In genomic region chr18:47936975-47937374, GRCh38 we compare ENCODE assay signal across 27 cellular contexts. TPM values are rescaled to one million over a fixed set of nuclear protein-coding genes. Genes with fewer than 3 reads are reported as not detected.
A peak's percentile ranks its signal among the peaks of the same experiment; 100 is the strongest.
DNase-seq lines count a peak whose midpoint lies in the region; ATAC-seq and TF ChIP-seq lines count a peak whose summit lies in the region.
"Had no signal": no experiment of that assay in that cellular context is flagged by ENCODE, and none has a peak within 500 bp of the region (broad histone marks: within the 10 kb centered on the region; RNA-seq: fewer than 3 reads in every experiment).

No MANE protein-coding gene starts in this region.

- ATAC-seq in GM21423 (IDR thresholded peaks at IDR 0.05; ENCODE audit: unreplicated experiment) (peak; percentile 66), SK-N-SH treated with all-trans-retinoic acid at 6 μM for 48 hours (no peak)
- ATAC-seq: activated T-cell treated with anti-CD3 and anti-CD28 coated beads, Interleukin-2, amount 50 U/mL, for 72 hours; CD8-positive, alpha-beta T cell; GM23338; left cardiac atrium; Panc1 had no signal

- DNase-seq in MV-4-11 (lab: John Stamatoyannopoulos, UW), result peak; percentile 94
- DNase-seq in T-helper 2 cell treated with Interferon-gamma antibody and Interleukin-4, amounts not matched to agents 5 μg/mL and 100 μg/mL, for 36 hours (ENCODE audit: low spot score), result no peak
- DNase-seq in 8988T, result no peak
- DNase-seq in A673 (ENCODE audit: low spot score), result no peak
- no peak for DNase-seq in NK-92 treated with Interleukin-12 subunit alpha and Interleukin-12 subunit beta, amount 100 ng/mL, for 24 hours (lab: John Stamatoyannopoulos, UW)
- DNase-seq: activated T-cell treated with anti-CD3 and anti-CD28 coated beads, Interleukin-2, amount 50 U/mL, for 72 hours; CD8-positive, alpha-beta T cell; dorsolateral prefrontal cortex; head of caudate nucleus; left cardiac atrium; mesenchymal stem cell; naive B cell; NCI-H1694; NCI-H2171 treated with DMSO at 0.1 percent for 48 hours; NCI-H526; occipital lobe; stimulated activated CD4-positive, alpha-beta T cell treated with anti-CD3 and anti-CD28 coated beads, Interleukin-2, amount 100 ng/mL, for 48 hours; stimulated activated naive CD4-positive, alpha-beta T cell treated with Interleukin-2 at 50 U/mL for 16 hours; T1000 had no signal

- POLR2A ChIA-PET in A673 (lab: Charles Lee; ENCODE audit: low non-redundant PET), result no interaction called here

- H3K4me1 ChIP-seq in BLaER1 treated with 17β-estradiol and CSF1 and Interleukin-3, amounts not matched to agents 10 nM and 100 nM, result peaks cover 27 to 72% (median 57%) of the 10 kb centered on the region in 10 experiments
- H3K4me1 ChIP-seq in A673 (ENCODE audit: insufficient read depth, low read length, poor library complexity, severe bottlenecking), result no peaks in the 10 kb centered on the region

- H3K9me3 Mint-ChIP-seq in T-helper 2 cell treated with Interferon-gamma antibody and Interleukin-4, amounts not matched to agents 5 μg/mL and 100 μg/mL, for 36 hours, result no peaks in the 10 kb centered on the region
- H3K9me3 Mint-ChIP-seq: activated naive CD4-positive, alpha-beta T cell treated with anti-CD3 and anti-CD28 coated beads, Interleukin-2, amount 50 U/mL, for 24 hours; CD8-positive, alpha-beta T cell; central memory CD8-positive, alpha-beta T cell; GM23338; naive B cell had no signal

- H3K36me3 Mint-ChIP-seq in T-helper 2 cell treated with Interferon-gamma antibody and Interleukin-4, amounts not matched to agents 5 μg/mL and 100 μg/mL, for 36 hours (ENCODE audit: low read depth), result no peaks in the 10 kb centered on the region
- H3K36me3 Mint-ChIP-seq: activated naive CD4-positive, alpha-beta T cell treated with anti-CD3 and anti-CD28 coated beads, Interleukin-2, amount 50 U/mL, for 24 hours; CD8-positive, alpha-beta T cell had no signal

- no peaks in the 10 kb centered on the region for H3K27me3 Mint-ChIP-seq in T-helper 2 cell treated with Interferon-gamma antibody and Interleukin-4, amounts not matched to agents 5 μg/mL and 100 μg/mL, for 36 hours (ENCODE audit: low read depth)
- H3K27me3 Mint-ChIP-seq: activated naive CD4-positive, alpha-beta T cell treated with anti-CD3 and anti-CD28 coated beads, Interleukin-2, amount 50 U/mL, for 24 hours; central memory CD8-positive, alpha-beta T cell had no signal

- CTCF ChIA-PET in A673 (lab: Charles Lee), result no interaction called here

- H3K27me3 ChIP-seq in BLaER1 treated with 17β-estradiol and CSF1 and Interleukin-3, amounts not matched to agents 10 nM and 100 nM, result no peaks in the 10 kb centered on the region
- no peaks in the 10 kb centered on the region for H3K27me3 ChIP-seq in A673 (replicated peaks; ENCODE audit: insufficient read depth, low read depth, low read length, poor library complexity)
- H3K27me3 ChIP-seq: dorsolateral prefrontal cortex had no signal

- H3K4me2 ChIP-seq in BLaER1 treated with 17β-estradiol and CSF1 and Interleukin-3, amounts not matched to agents 10 nM and 100 nM, result peak overlapping the region; percentile 47 to 89 (median 82)
- H3K4me2 ChIP-seq: GM23338, smooth muscle cell had no signal

- no TSS peak for BruUV-seq in A673 (replicated peaks; lab: Mats Ljungman, UMichigan)

- H3K27ac ChIP-seq in BLaER1 treated with 17β-estradiol and CSF1 and Interleukin-3, amounts not matched to agents 10 nM and 100 nM, result peak overlapping the region in 4 of 11 experiments; percentile 11 to 47 (median 16); a peak in 7 of 22 replicates
- H3K27ac ChIP-seq in A673 (ENCODE audit: low read depth, low read length, poor library complexity, severe bottlenecking), result no peak overlapping the region
- H3K27ac ChIP-seq: dorsolateral prefrontal cortex had no signal

- no peaks in the 10 kb centered on the region for H4K20me1 ChIP-seq in BLaER1 treated with 17β-estradiol and CSF1 and Interleukin-3, amounts not matched to agents 10 nM and 100 nM

- intact Hi-C loops in A673 (cut with micrococcal nuclease; ENCODE audit: unreplicated experiment), result no loop called here

- H3K4me1 Mint-ChIP-seq in T-helper 2 cell treated with Interferon-gamma antibody and Interleukin-4, amounts not matched to agents 5 μg/mL and 100 μg/mL, for 36 hours (ENCODE audit: low read depth), result peaks cover 9% of the 10 kb centered on the region

- H3K36me3 ChIP-seq in BLaER1 treated with 17β-estradiol and CSF1 and Interleukin-3, amounts not matched to agents 10 nM and 100 nM, result no peaks in the 10 kb centered on the region
- no peaks in the 10 kb centered on the region for H3K36me3 ChIP-seq in A673 (ENCODE audit: insufficient read depth, low read length, poor library complexity, severe bottlenecking)

- H3K4me3 Mint-ChIP-seq in T-helper 2 cell treated with Interferon-gamma antibody and Interleukin-4, amounts not matched to agents 5 μg/mL and 100 μg/mL, for 36 hours, result peak overlapping the region; percentile 61
- H3K4me3 Mint-ChIP-seq: activated naive CD4-positive, alpha-beta T cell treated with anti-CD3 and anti-CD28 coated beads, Interleukin-2, amount 50 U/mL, for 24 hours; activated T-cell treated with anti-CD3 and anti-CD28 coated beads, Interleukin-2, amount 50 U/mL, for 72 hours; CD8-positive, alpha-beta T cell; central memory CD8-positive, alpha-beta T cell; GM23338; naive B cell had no signal

- peak overlapping the region; percentile 24 for H3K27ac Mint-ChIP-seq in T-helper 2 cell treated with Interferon-gamma antibody and Interleukin-4, amounts not matched to agents 5 μg/mL and 100 μg/mL, for 36 hours
- H3K27ac Mint-ChIP-seq: activated naive CD4-positive, alpha-beta T cell treated with anti-CD3 and anti-CD28 coated beads, Interleukin-2, amount 50 U/mL, for 24 hours; activated T-cell treated with anti-CD3 and anti-CD28 coated beads, Interleukin-2, amount 50 U/mL, for 72 hours; CD8-positive, alpha-beta T cell; GM23338; naive B cell had no signal

- H3K9ac ChIP-seq in BLaER1 treated with 17β-estradiol and CSF1 and Interleukin-3, amounts not matched to agents 10 nM and 100 nM, result no peak overlapping the region

- no peaks in the 10 kb centered on the region; a peak in 2 of 22 replicates for H3K9me3 ChIP-seq in BLaER1 treated with 17β-estradiol and CSF1 and Interleukin-3, amounts not matched to agents 10 nM and 100 nM (replicated peaks in 1 of 11)
- H3K9me3 ChIP-seq in A673 (ENCODE audit: low read depth, low read length, poor library complexity, severe bottlenecking), result no peaks in the 10 kb centered on the region

- no peak for TF ChIP-seq CTCF in A673 (conservative IDR thresholded peaks at IDR 0.05; ENCODE audit: low read depth, low read length)

- H3K4me3 ChIP-seq in BLaER1 treated with 17β-estradiol and CSF1 and Interleukin-3, amounts not matched to agents 10 nM and 100 nM, result peak overlapping the region in 1 of 10 experiments; percentile 4; a peak in 1 of 20 replicates
- H3K4me3 ChIP-seq in A673 (ENCODE audit: low read depth, low read length, poor library complexity, severe bottlenecking), result no peak overlapping the region
- H3K4me3 ChIP-seq: dorsolateral prefrontal cortex, GM23338, smooth muscle cell had no signal

TF ChIP-seq in SK-N-SH treated with all-trans-retinoic acid at 6 μM for 48 hours, 23 proteins besides CTCF, POLR2A, EP300 and RAD21 (continues in another document):
- no peak for TF ChIP-seq CSRNP3 (CRISPR knock-in tag; IDR thresholded peaks at IDR 0.05)
- TF ChIP-seq ISL1 (CRISPR knock-in tag; IDR thresholded peaks at IDR 0.05), result no peak
- TF ChIP-seq PPARA (CRISPR knock-in tag; IDR thresholded peaks at IDR 0.05; ENCODE audit: borderline replicate concordance), result no peak
- TF ChIP-seq RARB (CRISPR knock-in tag; IDR thresholded peaks at IDR 0.05), result no peak
- no peak for TF ChIP-seq ZNF8 (CRISPR knock-in tag; IDR thresholded peaks at IDR 0.05)
- TF ChIP-seq SNAI2 (CRISPR knock-in tag; IDR thresholded peaks at IDR 0.05), result no peak
- no peak for TF ChIP-seq TCF4 (CRISPR knock-in tag; IDR thresholded peaks at IDR 0.05; ENCODE audit: borderline replicate concordance)
- no peak for TF ChIP-seq CSDC2 (CRISPR knock-in tag; IDR thresholded peaks at IDR 0.05)
- TF ChIP-seq POU6F1 (CRISPR knock-in tag; IDR thresholded peaks at IDR 0.05; ENCODE audit: borderline replicate concordance, low read depth), result no peak
- no peak for TF ChIP-seq ZNF565 (CRISPR knock-in tag; conservative IDR thresholded peaks at IDR 0.05; ENCODE audit: low read depth)
- TF ChIP-seq TOX (CRISPR knock-in tag; IDR thresholded peaks at IDR 0.05; ENCODE audit: borderline replicate concordance), result no peak

RNA-seq across cellular contexts. Expression of gene SMAD2, which starts 6.5 kb away (rescaled TPM):
- total RNA-seq in A673 (2021), result 117 and 124 TPM in 2 replicates
